8 cellular contexts compared by ENCODE assay signal in genomic region chr9:104868687-104869404, GRCh38. TPM values are rescaled to one million over a fixed set of nuclear protein-coding genes. Genes with fewer than 3 reads are reported as not detected.
DNase-seq lines count a peak whose midpoint lies in the region; ATAC-seq lines count a peak whose summit lies in the region.

No MANE protein-coding gene starts in this region.

- peaks cover 35 to 49% (median 38%) of the 10 kb centered on the region in 3 donors for H3K4me1 Mint-ChIP-seq in naive B cell

- ATAC-seq in GM21381 (IDR thresholded peaks at IDR 0.05; ENCODE audit: unreplicated experiment) (peak; percentile 88), HG03558 (IDR thresholded peaks at IDR 0.05; ENCODE audit: extremely low read depth, unreplicated experiment) (peak; percentile 86), naive B cell (ENCODE audit: low read depth in 2 of 2) (peak; percentile 93 to 96)

- H3K27ac Mint-ChIP-seq in naive B cell, result peak overlapping the region; percentile 95 to 99 (median 96)

- H3K9me3 Mint-ChIP-seq in naive B cell, result peaks cover 0 to 1% (median 0%) of the 10 kb centered on the region in 7 donors

- peak overlapping the region; percentile 19 to 89 (median 80) for H3K4me3 Mint-ChIP-seq in naive B cell

- DNase-seq in COLO829 (ENCODE audit: low spot score) (peak; percentile 98), RKO (ENCODE audit: low spot score) (peak; percentile 28), epithelial cell of prostate (ENCODE audit: low read depth, low spot score) (no peak), naive B cell (peak; percentile 78), NCI-H1436 (lab: John Stamatoyannopoulos, UW) (no peak)
- no peak for DNase-seq in activated effector memory CD4-positive, alpha-beta T cell treated with Interleukin-2 at 50 U/mL for 16 hours

- peaks cover 13 to 15% of the 10 kb centered on the region in 2 donors for H3K36me3 Mint-ChIP-seq in naive B cell

- peak overlapping the region; percentile 99 for H3K27ac ChIP-seq in epithelial cell of prostate

- H3K27me3 Mint-ChIP-seq in naive B cell, result no peaks in the 10 kb centered on the region

RNA-seq across cellular contexts. Expression of gene ABCA1, which starts 59.1 kb away (rescaled TPM):
- 1 to 10 TPM; 3.0 to 8.4 (median 7.1) TPM for polyA plus RNA-seq in naive B cell (ENCODE audit: low read depth in 6 of 6)

Comparison
In these comparisons a context has a peak if more than half of its experiments do, and no peak if none do; other contexts are left out.
1. DNase-seq: peak in COLO829 (single experiment), RKO (single experiment) and naive B cell (single experiment); none in epithelial cell of prostate (single experiment), NCI-H1436 (single experiment) and activated effector memory CD4-positive, alpha-beta T cell treated with Interleukin-2 at 50 U/mL for 16 hours (single experiment).
2. Peak in every context shown above with its lines, with median percentiles within 50 percentile points of each other: ATAC-seq.